In the genomic region with DNA sequence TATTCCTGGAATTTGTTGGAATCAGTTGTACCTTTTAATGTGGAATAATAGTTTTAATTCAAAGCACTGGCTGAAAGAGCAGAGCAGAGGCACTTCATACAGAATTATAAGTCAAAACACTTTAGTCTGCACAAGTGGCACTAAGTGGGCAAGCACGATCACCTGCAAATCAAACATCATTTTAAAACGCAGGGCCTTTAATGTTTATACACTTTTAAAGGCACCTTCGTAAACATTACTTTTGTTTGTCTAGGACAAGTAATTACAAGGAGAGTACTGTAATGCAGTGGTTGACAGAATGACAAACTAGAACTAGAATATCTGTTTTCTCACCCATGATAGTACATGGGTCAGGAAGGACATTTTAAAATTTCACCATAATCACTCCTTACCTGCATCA, we compare ENCODE assay signal across 15 cellular contexts.
"Had no signal": no experiment of that assay in that cellular context is flagged by ENCODE, and none has a peak within 500 bp of the region (broad histone marks: within the 10 kb centered on the region; RNA-seq: fewer than 3 reads in every experiment).

No MANE protein-coding gene starts in this region.

- DNase-seq: activated CD4-positive, alpha-beta memory T cell treated with anti-CD3 and anti-CD28 coated beads for 36 hours; activated T-cell treated with anti-CD3 and anti-CD28 coated beads, Interleukin-2, amount 50 U/mL, for 72 hours; aorta; glutamatergic neuron; midbrain; naive B cell; pancreas; stimulated activated CD4-positive, alpha-beta T cell treated with anti-CD3 and anti-CD28 coated beads, Interleukin-15, amount 100 ng/mL, for 24 hours; stimulated activated CD4-positive, alpha-beta T cell treated with anti-CD3 and anti-CD28 coated beads, Interleukin-4, amount 100 ng/mL, for 24 hours; stimulated activated naive CD8-positive, alpha-beta T cell treated with anti-CD3 and anti-CD28 coated beads, Interleukin-15, amount 100 ng/mL, for 72 hours; uterus had no signal

- H3K4me3 ChIP-seq: lung, pancreas, thoracic aorta, uterus had no signal

- H3K36me3 ChIP-seq: uterus had no signal

- H3K9me3 ChIP-seq: pancreas, thoracic aorta, uterus had no signal

- H3K27me3 ChIP-seq: pancreas, uterus had no signal

- H3K4me1 ChIP-seq: uterus had no signal

- H3K27ac ChIP-seq: pancreas, thoracic aorta, uterus had no signal

- FAIRE-seq: bronchial epithelial cell, pancreas had no signal

- ATAC-seq: activated T-cell treated with anti-CD3 and anti-CD28 coated beads, Interleukin-2, amount 50 U/mL, for 72 hours; esophagus mucosa; stimulated activated naive CD8-positive, alpha-beta T cell treated with anti-CD3 and anti-CD28 coated beads, Interleukin-15, amount 100 ng/mL, for 72 hours had no signal
